Comparison of ENCODE assay signal across 1 cellular context in the genomic region with DNA sequence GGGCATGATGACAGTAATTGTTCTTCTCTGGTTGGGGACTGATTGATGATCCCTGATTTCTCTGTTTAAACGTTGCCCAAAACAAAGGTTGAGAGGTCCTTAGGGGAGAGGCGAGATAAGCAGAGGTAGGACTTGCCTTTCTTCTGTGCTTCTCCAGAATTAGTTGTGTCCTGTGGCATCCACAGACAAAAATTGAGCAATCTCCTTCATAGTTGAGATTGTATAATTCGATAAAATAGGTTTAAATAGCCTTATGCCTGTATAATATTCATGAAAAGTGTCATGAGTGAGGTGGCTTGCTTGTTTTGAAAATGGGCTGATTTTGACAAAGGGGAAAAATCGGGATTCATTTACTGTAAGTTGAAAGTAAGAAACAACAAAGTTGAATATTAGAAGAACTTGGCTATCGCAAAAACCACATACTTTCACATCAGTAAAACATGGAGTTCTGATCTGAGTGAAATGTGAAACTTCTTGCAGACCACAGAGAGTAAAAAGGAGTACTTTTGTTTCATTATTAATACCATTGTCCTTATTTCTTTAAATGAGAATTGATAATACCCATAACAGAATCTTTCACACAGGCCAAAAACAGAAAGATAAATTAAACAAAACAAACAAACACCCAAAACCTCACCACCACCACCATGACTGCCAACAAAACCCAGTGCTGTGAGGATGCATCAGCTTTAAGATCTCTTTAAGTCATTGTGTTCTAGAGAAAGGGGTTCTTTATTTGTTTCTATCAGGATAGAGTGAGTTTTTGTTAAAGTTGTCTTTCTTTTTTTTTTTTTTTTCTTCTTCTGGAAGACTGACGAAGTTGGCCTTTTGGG.
TF ChIP-seq lines count a peak whose summit lies in the region.

No MANE protein-coding gene starts in this region.

TF ChIP-seq in GM12878, 131 proteins besides CTCF, POLR2A, EP300 and RAD21 (continued from another document and continues in another):
- peak; percentile 79; the same call in 1 of the 2 replicates for TF ChIP-seq MEF2A (IDR thresholded peaks at IDR 0.05; ENCODE audit: insufficient read depth, low read depth, low read length)
- TF ChIP-seq RUNX3 (IDR thresholded peaks at IDR 0.05; ENCODE audit: low read length), result peak; percentile 100
- no peak for TF ChIP-seq CUX1 (IDR thresholded peaks at IDR 0.05; ENCODE audit: insufficient replicate concordance, low read depth, low read length)
- TF ChIP-seq, protein P1, sequence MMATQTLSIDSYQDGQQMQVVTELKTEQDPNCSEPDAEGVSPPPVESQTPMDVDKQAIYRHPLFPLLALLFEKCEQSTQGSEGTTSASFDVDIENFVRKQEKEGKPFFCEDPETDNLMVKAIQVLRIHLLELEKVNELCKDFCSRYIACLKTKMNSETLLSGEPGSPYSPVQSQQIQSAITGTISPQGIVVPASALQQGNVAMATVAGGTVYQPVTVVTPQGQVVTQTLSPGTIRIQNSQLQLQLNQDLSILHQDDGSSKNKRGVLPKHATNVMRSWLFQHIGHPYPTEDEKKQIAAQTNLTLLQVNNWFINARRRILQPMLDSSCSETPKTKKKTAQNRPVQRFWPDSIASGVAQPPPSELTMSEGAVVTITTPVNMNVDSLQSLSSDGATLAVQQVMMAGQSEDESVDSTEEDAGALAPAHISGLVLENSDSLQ (IDR thresholded peaks at IDR 0.05), result no peak
- no peak for TF ChIP-seq ESRRA (IDR thresholded peaks at IDR 0.05; ENCODE audit: low read length)
- TF ChIP-seq HCFC1 (IDR thresholded peaks at IDR 0.05; ENCODE audit: low read length), result no peak
- TF ChIP-seq GABPA (IDR thresholded peaks at IDR 0.05; ENCODE audit: low read depth), result peak; percentile 63
- TF ChIP-seq, protein P2, sequence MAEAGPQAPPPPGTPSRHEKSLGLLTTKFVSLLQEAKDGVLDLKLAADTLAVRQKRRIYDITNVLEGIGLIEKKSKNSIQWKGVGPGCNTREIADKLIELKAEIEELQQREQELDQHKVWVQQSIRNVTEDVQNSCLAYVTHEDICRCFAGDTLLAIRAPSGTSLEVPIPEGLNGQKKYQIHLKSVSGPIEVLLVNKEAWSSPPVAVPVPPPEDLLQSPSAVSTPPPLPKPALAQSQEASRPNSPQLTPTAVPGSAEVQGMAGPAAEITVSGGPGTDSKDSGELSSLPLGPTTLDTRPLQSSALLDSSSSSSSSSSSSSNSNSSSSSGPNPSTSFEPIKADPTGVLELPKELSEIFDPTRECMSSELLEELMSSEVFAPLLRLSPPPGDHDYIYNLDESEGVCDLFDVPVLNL (IDR thresholded peaks at IDR 0.05; ENCODE audit: low read depth, low read length), result no peak
- no peak for TF ChIP-seq ZNF384 (IDR thresholded peaks at IDR 0.05; ENCODE audit: borderline replicate concordance, low read depth, low read length)
- TF ChIP-seq NRF1 (conservative IDR thresholded peaks at IDR 0.05; ENCODE audit: low read depth, low read length), result no peak
- no peak for TF ChIP-seq MYB (IDR thresholded peaks at IDR 0.05; ENCODE audit: borderline replicate concordance, low read depth, low read length)
- TF ChIP-seq, protein P3, sequence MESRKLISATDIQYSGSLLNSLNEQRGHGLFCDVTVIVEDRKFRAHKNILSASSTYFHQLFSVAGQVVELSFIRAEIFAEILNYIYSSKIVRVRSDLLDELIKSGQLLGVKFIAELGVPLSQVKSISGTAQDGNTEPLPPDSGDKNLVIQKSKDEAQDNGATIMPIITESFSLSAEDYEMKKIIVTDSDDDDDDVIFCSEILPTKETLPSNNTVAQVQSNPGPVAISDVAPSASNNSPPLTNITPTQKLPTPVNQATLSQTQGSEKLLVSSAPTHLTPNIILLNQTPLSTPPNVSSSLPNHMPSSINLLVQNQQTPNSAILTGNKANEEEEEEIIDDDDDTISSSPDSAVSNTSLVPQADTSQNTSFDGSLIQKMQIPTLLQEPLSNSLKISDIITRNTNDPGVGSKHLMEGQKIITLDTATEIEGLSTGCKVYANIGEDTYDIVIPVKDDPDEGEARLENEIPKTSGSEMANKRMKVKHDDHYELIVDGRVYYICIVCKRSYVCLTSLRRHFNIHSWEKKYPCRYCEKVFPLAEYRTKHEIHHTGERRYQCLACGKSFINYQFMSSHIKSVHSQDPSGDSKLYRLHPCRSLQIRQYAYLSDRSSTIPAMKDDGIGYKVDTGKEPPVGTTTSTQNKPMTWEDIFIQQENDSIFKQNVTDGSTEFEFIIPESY (IDR thresholded peaks at IDR 0.05), result no peak
- TF ChIP-seq SP1 (IDR thresholded peaks at IDR 0.05; ENCODE audit: low read depth, low read length), result no peak
- peak; percentile 92 for TF ChIP-seq ZBED1 (IDR thresholded peaks at IDR 0.05; ENCODE audit: borderline replicate concordance)
- no peak for TF ChIP-seq EZH2 (IDR thresholded peaks at IDR 0.05; ENCODE audit: borderline replicate concordance, control insufficient read depth, low read depth, low read length)
- 0 out of 2 replicates have a peak, but pooled peaks have one; percentile 29 for TF ChIP-seq IKZF1 (conservative IDR thresholded peaks at IDR 0.05)
- no peak for TF ChIP-seq MYC (IDR thresholded peaks at IDR 0.05; ENCODE audit: insufficient read depth, insufficient read length, insufficient replicate concordance, low read length, severe bottlenecking)
- no peak for TF ChIP-seq EGR1 (IDR thresholded peaks at IDR 0.05; ENCODE audit: borderline replicate concordance in 1 of 2, low read depth in 2 of 2, low read length in 2 of 2)
- TF ChIP-seq SPI1 (IDR thresholded peaks at IDR 0.05; ENCODE audit: borderline replicate concordance, insufficient read depth, low read depth, low read length), result no peak
- no peak for TF ChIP-seq CHD4 (IDR thresholded peaks at IDR 0.05)
- TF ChIP-seq SREBF2 (IDR thresholded peaks at IDR 0.05; ENCODE audit: low read length), result no peak
- TF ChIP-seq RFX5 (IDR thresholded peaks at IDR 0.05; ENCODE audit: low read depth, low read length), result no peak
- TF ChIP-seq KDM1A (IDR thresholded peaks at IDR 0.05; ENCODE audit: borderline replicate concordance), result no peak
- TF ChIP-seq, protein P4, sequence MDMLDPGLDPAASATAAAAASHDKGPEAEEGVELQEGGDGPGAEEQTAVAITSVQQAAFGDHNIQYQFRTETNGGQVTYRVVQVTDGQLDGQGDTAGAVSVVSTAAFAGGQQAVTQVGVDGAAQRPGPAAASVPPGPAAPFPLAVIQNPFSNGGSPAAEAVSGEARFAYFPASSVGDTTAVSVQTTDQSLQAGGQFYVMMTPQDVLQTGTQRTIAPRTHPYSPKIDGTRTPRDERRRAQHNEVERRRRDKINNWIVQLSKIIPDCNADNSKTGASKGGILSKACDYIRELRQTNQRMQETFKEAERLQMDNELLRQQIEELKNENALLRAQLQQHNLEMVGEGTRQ (IDR thresholded peaks at IDR 0.05; ENCODE audit: borderline replicate concordance, low read depth, low read length), result no peak
- TF ChIP-seq TCF3 (IDR thresholded peaks at IDR 0.05; ENCODE audit: borderline replicate concordance, insufficient read depth, low read depth, low read length), result peak; percentile 63; the same call in 1 of the 2 replicates
- peak; percentile 89 for TF ChIP-seq FOXM1 (IDR thresholded peaks at IDR 0.05; ENCODE audit: low read depth, low read length)
- TF ChIP-seq, protein P5, sequence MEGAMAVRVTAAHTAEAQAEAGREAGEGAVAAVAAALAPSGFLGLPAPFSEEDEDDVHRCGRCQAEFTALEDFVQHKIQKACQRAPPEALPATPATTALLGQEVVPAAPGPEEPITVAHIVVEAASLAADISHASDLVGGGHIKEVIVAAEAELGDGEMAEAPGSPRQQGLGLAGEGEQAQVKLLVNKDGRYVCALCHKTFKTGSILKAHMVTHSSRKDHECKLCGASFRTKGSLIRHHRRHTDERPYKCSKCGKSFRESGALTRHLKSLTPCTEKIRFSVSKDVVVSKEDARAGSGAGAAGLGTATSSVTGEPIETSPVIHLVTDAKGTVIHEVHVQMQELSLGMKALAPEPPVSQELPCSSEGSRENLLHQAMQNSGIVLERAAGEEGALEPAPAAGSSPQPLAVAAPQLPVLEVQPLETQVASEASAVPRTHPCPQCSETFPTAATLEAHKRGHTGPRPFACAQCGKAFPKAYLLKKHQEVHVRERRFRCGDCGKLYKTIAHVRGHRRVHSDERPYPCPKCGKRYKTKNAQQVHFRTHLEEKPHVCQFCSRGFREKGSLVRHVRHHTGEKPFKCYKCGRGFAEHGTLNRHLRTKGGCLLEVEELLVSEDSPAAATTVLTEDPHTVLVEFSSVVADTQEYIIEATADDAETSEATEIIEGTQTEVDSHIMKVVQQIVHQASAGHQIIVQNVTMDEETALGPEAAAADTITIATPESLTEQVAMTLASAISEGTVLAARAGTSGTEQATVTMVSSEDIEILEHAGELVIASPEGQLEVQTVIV (IDR thresholded peaks at IDR 0.05; ENCODE audit: borderline replicate concordance, partially characterized antibody), result no peak
- TF ChIP-seq SMC3 (IDR thresholded peaks at IDR 0.05; ENCODE audit: borderline replicate concordance, low read length), result no peak
- no peak for TF ChIP-seq NKRF (conservative IDR thresholded peaks at IDR 0.05)
- TF ChIP-seq TAF1 (IDR thresholded peaks at IDR 0.05; ENCODE audit: borderline replicate concordance, low read depth, low read length), result no peak
- TF ChIP-seq RBBP5 (conservative IDR thresholded peaks at IDR 0.05), result no peak
- peak; percentile 75; the same call in 1 of the 2 replicates for TF ChIP-seq DPF2 (IDR thresholded peaks at IDR 0.05)
- TF ChIP-seq NFIC (IDR thresholded peaks at IDR 0.05; ENCODE audit: low read depth, low read length), result peak; percentile 99
- TF ChIP-seq CBX5 (IDR thresholded peaks at IDR 0.05; ENCODE audit: low read depth), result peak; percentile 44; the same call in 1 of the 2 replicates
- no peak for TF ChIP-seq NFXL1 (IDR thresholded peaks at IDR 0.05; ENCODE audit: borderline replicate concordance)
- TF ChIP-seq SRF (IDR thresholded peaks at IDR 0.05; ENCODE audit: low read depth in 2 of 2, low read length in 2 of 2), result peak in 1 of 2 experiments; percentile 47; a peak in 1 of 4 replicates
- no peak for TF ChIP-seq HDGF (IDR thresholded peaks at IDR 0.05)
- TF ChIP-seq NBN (IDR thresholded peaks at IDR 0.05), result no peak
- no peak for TF ChIP-seq REST (IDR thresholded peaks at IDR 0.05; ENCODE audit: low read depth, low read length)
